In the genomic region with DNA sequence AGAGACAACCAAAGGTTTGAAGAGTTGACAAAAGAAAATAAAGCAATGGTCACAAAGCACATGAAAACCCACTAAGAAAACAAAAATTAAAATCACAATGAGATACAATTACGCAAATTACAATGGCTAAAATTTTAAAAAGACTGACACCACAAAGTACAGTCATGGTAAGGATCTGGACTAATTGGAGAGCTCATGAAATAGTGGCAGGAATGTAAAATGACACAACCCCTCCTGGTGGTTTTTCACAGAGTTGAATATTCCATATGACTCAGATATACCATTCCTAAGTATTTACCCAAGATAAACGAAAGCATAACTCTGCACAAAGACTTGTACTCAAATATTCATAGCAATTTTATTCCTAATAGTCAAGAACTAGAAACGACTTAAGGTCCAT, we compare ENCODE assay signal across 13 cellular contexts.
DNase-seq lines count a peak whose midpoint lies in the region; TF ChIP-seq lines count a peak whose summit lies in the region.
"Had no signal": no experiment of that assay in that cellular context is flagged by ENCODE, and none has a peak within 500 bp of the region (broad histone marks: within the 10 kb centered on the region; RNA-seq: fewer than 3 reads in every experiment).

No MANE protein-coding gene starts in this region.

- H3K36me3 ChIP-seq in ACC112 (ENCODE audit: insufficient read depth, low read length): no peaks in the 10 kb centered on the region
- H3K36me3 ChIP-seq: BLaER1 treated with 17β-estradiol and CSF1 and Interleukin-3, amounts not matched to agents 10 nM and 100 nM had no signal

- DNase-seq in HCEC 1CT (peak; percentile 76), amniotic stem cell (lab: John Stamatoyannopoulos, UW) (peak; percentile 61), foreskin fibroblast (peak; percentile 53 to 82), NCI-H1417 treated with DMSO at 0.1 percent for 48 hours (lab: John Stamatoyannopoulos, UW) (no peak)
- no peak for DNase-seq in activated naive CD4-positive, alpha-beta T cell (lab: John Stamatoyannopoulos, UW)
- no peak for DNase-seq in activated effector memory CD4-positive, alpha-beta T cell treated with anti-CD3 and anti-CD28 coated beads, Interleukin-2, amount 50 U/mL, for 16 hours
- no peak for DNase-seq in activated naive CD4-positive, alpha-beta T cell treated with anti-CD3 and anti-CD28 coated beads, Interleukin-2, amount 50 U/mL, for 16 hours
- DNase-seq: activated CD4-positive, alpha-beta T cell treated with anti-CD3 and anti-CD28 coated beads, Interleukin-2, amount 10 ng/mL, durations not matched to agents 7 days and 5 days; caudate nucleus; NCI-H2171 treated with DMSO at 0.1 percent for 48 hours; T-helper 2 cell had no signal

- peak overlapping the region; percentile 55 for H3K4me3 ChIP-seq in ACC112 (ENCODE audit: low read depth, low read length)
- no peak overlapping the region for H3K4me3 ChIP-seq in foreskin fibroblast (ENCODE audit: low read depth in 1 of 2, low read length in 2 of 2)
- H3K4me3 ChIP-seq: BLaER1 treated with 17β-estradiol and CSF1 and Interleukin-3, amounts not matched to agents 10 nM and 100 nM had no signal

- no peak overlapping the region for H2AFZ ChIP-seq in ACC112 (ENCODE audit: low read length, unreplicated experiment)

- H3K27me3 ChIP-seq in ACC112 (ENCODE audit: insufficient read depth, low read length): no peaks in the 10 kb centered on the region
- H3K27me3 ChIP-seq: BLaER1 treated with 17β-estradiol and CSF1 and Interleukin-3, amounts not matched to agents 10 nM and 100 nM had no signal

- H3K79me2 ChIP-seq in ACC112 (ENCODE audit: control insufficient read depth, insufficient read depth, low read length, unreplicated experiment): no peaks in the 10 kb centered on the region

- H3K4me1 ChIP-seq in ACC112 (ENCODE audit: control insufficient read depth, insufficient read depth, low read length, unreplicated experiment): peaks cover 11% of the 10 kb centered on the region
- H3K4me1 ChIP-seq: BLaER1 treated with 17β-estradiol and CSF1 and Interleukin-3, amounts not matched to agents 10 nM and 100 nM had no signal

- 0 out of 2 replicates have a peak overlapping the region, but pooled peaks have one; percentile 3 for H3K27ac ChIP-seq in ACC112 (ENCODE audit: low read depth, low read length)
- H3K27ac ChIP-seq: BLaER1 treated with 17β-estradiol and CSF1 and Interleukin-3, amounts not matched to agents 10 nM and 100 nM had no signal

- no peak for TF ChIP-seq CTCF in foreskin fibroblast (IDR thresholded peaks at IDR 0.05; ENCODE audit: low read depth, low read length)

Comparison
In these comparisons a context has a peak if more than half of its experiments do, and no peak if none do; other contexts are left out.
1. DNase-seq: peak in HCEC 1CT (single experiment), amniotic stem cell (single experiment) and foreskin fibroblast (2 of 2); none in NCI-H1417 treated with DMSO at 0.1 percent for 48 hours (single experiment), activated naive CD4-positive, alpha-beta T cell (0 of 4), activated effector memory CD4-positive, alpha-beta T cell treated with anti-CD3 and anti-CD28 coated beads, Interleukin-2, amount 50 U/mL, for 16 hours (single experiment) and activated naive CD4-positive, alpha-beta T cell treated with anti-CD3 and anti-CD28 coated beads, Interleukin-2, amount 50 U/mL, for 16 hours (single experiment).